ENCODE assay signal across 9 cellular contexts in the genomic region with DNA sequence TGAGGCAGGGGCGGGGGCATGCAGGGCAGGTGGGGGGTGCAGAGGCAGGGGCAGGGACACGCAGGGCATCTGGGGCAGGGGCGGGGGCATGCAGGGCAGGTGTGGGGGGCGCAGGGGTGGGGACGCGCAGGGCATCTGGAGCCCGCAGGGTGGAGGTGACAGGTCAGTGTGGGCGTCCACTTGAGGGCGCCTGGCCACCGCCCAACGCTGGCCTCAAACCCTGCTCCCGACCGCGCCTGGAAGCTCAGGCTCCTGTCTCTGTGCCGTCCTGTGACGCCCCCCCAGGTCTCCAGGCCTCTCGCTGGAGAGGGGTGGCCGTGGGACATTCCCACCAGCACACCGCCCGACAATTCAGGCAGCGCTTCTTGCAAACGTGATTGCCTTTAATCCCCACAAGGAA. TPM values are rescaled to one million over a fixed set of nuclear protein-coding genes. Genes with fewer than 3 reads are reported as not detected.
A peak's percentile ranks its signal among the peaks of the same experiment; 100 is the strongest.
DNase-seq lines count a peak whose midpoint lies in the region; ATAC-seq, FAIRE-seq and TF ChIP-seq lines count a peak whose summit lies in the region.
"Not testable (repeated sequence)": the region's sequence is repeated elsewhere in the genome, so short reads cannot be mapped to it uniquely, and the experiment has no call there.
"Had no signal": no experiment of that assay in that cellular context is flagged by ENCODE, and none has a peak within 500 bp of the region (broad histone marks: within the 10 kb centered on the region; RNA-seq: fewer than 3 reads in every experiment).

No MANE protein-coding gene starts in this region.

- not testable (repeated sequence) for H3K9ac ChIP-seq in SK-N-SH; kidney (ENCODE audit: low read length in 2 of 2)

- not testable (repeated sequence) for H3K36me3 ChIP-seq in SK-N-SH (replicated peaks in 1 of 2; ENCODE audit: control insufficient read depth in 1 of 2, insufficient read depth in 2 of 2, low read length in 1 of 2); kidney (ENCODE audit: control insufficient read depth in 1 of 2, insufficient read depth in 2 of 2, low read length in 2 of 2); mucosa of descending colon (ENCODE audit: low read depth); sigmoid colon

- POLR2A ChIA-PET in SK-N-SH (lab: Yijun Ruan, JAX) = not testable (repeated sequence)

- not testable (repeated sequence) for H3F3A ChIP-seq in SK-N-SH (replicated peaks; ENCODE audit: insufficient read depth)

- H2AFZ ChIP-seq in SK-N-SH (ENCODE audit: low read depth) = not testable (repeated sequence)

- TF ChIP-seq CTCF in SK-N-SH (IDR thresholded peaks at IDR 0.05); kidney (IDR thresholded peaks at IDR 0.05; ENCODE audit: borderline replicate concordance, extremely low read depth, insufficient read depth); mucosa of descending colon (IDR thresholded peaks at IDR 0.05); sigmoid colon (IDR thresholded peaks at IDR 0.05): not testable (repeated sequence)

- H3K79me2 ChIP-seq in SK-N-SH (ENCODE audit: insufficient read depth) = not testable (repeated sequence)

- H3K9me3 ChIP-seq in SK-N-SH; kidney (ENCODE audit: control insufficient read depth in 1 of 2, low read length in 2 of 2); mucosa of descending colon; sigmoid colon: not testable (repeated sequence)

- H3K4me3 ChIP-seq in SK-N-SH (ENCODE audit: low read depth in 2 of 2, low read length in 1 of 2); kidney (ENCODE audit: low read length in 2 of 2); mucosa of descending colon; sigmoid colon: not testable (repeated sequence)

- WGBS in SK-N-SH (ENCODE audit: low lambda C conversion rate) = 74% methylated on average over 17 of the region's 22 CpGs
- 84 to 88% methylated on average over 22 of the region's 22 CpGs for WGBS in sigmoid colon, 2 donors

- H3K9me2 ChIP-seq in SK-N-SH = not testable (repeated sequence)

- peak; percentile 0 for DNase-seq in EL
- DNase-seq in SK-N-SH = not testable (repeated sequence)
- peak; percentile 55 for DNase-seq in activated effector memory CD4-positive, alpha-beta T cell treated with anti-CD3 and anti-CD28 coated beads, Interleukin-2, amount 50 U/mL, for 16 hours
- DNase-seq in Right ventricle myocardium inferior (ENCODE audit: missing footprints) = peak; percentile 53
- peak; percentile 81 for DNase-seq in kidney
- DNase-seq in mucosa of descending colon = peak in 2 of 3 donors; percentile 5 to 49
- DNase-seq in sigmoid colon = peak; percentile 66
- peak; percentile 49 for DNase-seq in ureter (ENCODE audit: low spot score)

- TF ChIP-seq EP300 in SK-N-SH (IDR thresholded peaks at IDR 0.05; ENCODE audit: borderline replicate concordance in 1 of 2, low read depth in 1 of 2, low read length in 1 of 2); sigmoid colon (IDR thresholded peaks at IDR 0.05): not testable (repeated sequence)

- not testable (repeated sequence) for H3K27me3 ChIP-seq in SK-N-SH (ENCODE audit: insufficient read depth); sigmoid colon

- H4K20me1 ChIP-seq in SK-N-SH (ENCODE audit: insufficient read depth) = not testable (repeated sequence)

- CTCF ChIA-PET in SK-N-SH (lab: Yijun Ruan, JAX) = interaction anchor here (0.6 kb wide), 1 partner anchor 86 kb away, joined by 7 read pairs; no protein-coding TSS in a partner anchor

- ATAC-seq in Right ventricle myocardium inferior, mucosa of descending colon: not testable (repeated sequence)

- not testable (repeated sequence) for H3K27ac ChIP-seq in SK-N-SH (ENCODE audit: low read depth in 2 of 2, low read length in 1 of 2); kidney (ENCODE audit: low read depth in 2 of 2, low read length in 2 of 2); sigmoid colon

- not testable (repeated sequence) for FAIRE-seq in kidney (lab: Jason Lieb, UNC)

- 0 out of 2 replicates have a peak, but pooled peaks have one; percentile 11 for TF ChIP-seq RAD21 in SK-N-SH (IDR thresholded peaks at IDR 0.05; ENCODE audit: low read length)

- not testable (repeated sequence) for H3K4me1 ChIP-seq in SK-N-SH (ENCODE audit: control insufficient read depth in 1 of 2, insufficient read depth in 2 of 2, low read depth in 1 of 2, low read length in 1 of 2); kidney (ENCODE audit: control insufficient read depth in 1 of 2, insufficient read depth in 1 of 2, low read depth in 1 of 2, low read length in 2 of 2); mucosa of descending colon (ENCODE audit: low read depth); sigmoid colon

- intact Hi-C loops in Right ventricle myocardium inferior (cut with DNase I); mucosa of descending colon (cut with DNase I, micrococcal nuclease): not testable (repeated sequence)
- intact Hi-C loops in kidney (cut with DNase I) (loop anchor here (5.0 kb wide), 1 partner anchor 97 kb away; no protein-coding TSS in a partner anchor), sigmoid colon (cut with DNase I) (loop anchor here (5.0 kb wide), 1 partner anchor 87 kb away; no protein-coding TSS in a partner anchor)

- not testable (repeated sequence) for TF ChIP-seq POLR2A in sigmoid colon (IDR thresholded peaks at IDR 0.05)

- not testable (repeated sequence) for H3K4me2 ChIP-seq in SK-N-SH

RNA-seq across cellular contexts. Expression of a gene that starts 6.9 kb away (rescaled TPM):
- polyA plus RNA-seq in SK-N-SH (2012; rRNA removed) (0.65 and 0.76 TPM in 2 replicates), kidney (ENCODE audit: insufficient read depth, low read depth, low replicate concordance) (1.6 TPM), sigmoid colon (1 to 10 TPM in 1 of 3 donors, under 1 TPM in 1, not detected in 1; 0.60 to 4.9 TPM)
- 0.13 and 0.39 TPM in 2 replicates for polyA plus RNA-seq in SK-N-SH (2012; cell fraction: cytosol; rRNA removed)
- 7.1 and 7.4 TPM in 2 replicates for polyA plus RNA-seq in SK-N-SH (2012; cell fraction: nucleus; rRNA removed)
- total RNA-seq in Right ventricle myocardium inferior (38.0 TPM), kidney (10.1 TPM), mucosa of descending colon (10 to 100 TPM in 1 of 3 donors, 1 to 10 TPM in 2; 4.6 to 11.1 (median 7.0) TPM), sigmoid colon (1 to 10 TPM; 1.8 to 8.0 (median 3.7) TPM), ureter (39.5 TPM)

RNA-seq across cellular contexts. Expression of a gene that starts 48.7 kb away (rescaled TPM):
- polyA plus RNA-seq in SK-N-SH (2012; rRNA removed) = 17.5 and 19.5 TPM in 2 replicates
- 14.2 and 14.8 TPM in 2 replicates for polyA plus RNA-seq in SK-N-SH (2012; cell fraction: cytosol; rRNA removed)
- 67.3 and 75.1 TPM in 2 replicates for polyA plus RNA-seq in SK-N-SH (2012; cell fraction: nucleus; rRNA removed)
- total RNA-seq in Right ventricle myocardium inferior = 27.9 TPM
- total RNA-seq in kidney = 38.0 TPM
- 17.5 TPM for polyA plus RNA-seq in kidney (ENCODE audit: insufficient read depth, low read depth, low replicate concordance)
- 10 to 100 TPM; 30.8 to 46.5 (median 36.7) TPM for total RNA-seq in mucosa of descending colon
- total RNA-seq in sigmoid colon = 10 to 100 TPM; 21.4 to 38.8 (median 24.6) TPM
- polyA plus RNA-seq in sigmoid colon = 10 to 100 TPM; 12.9 to 28.3 (median 14.4) TPM
- total RNA-seq in ureter = 63.6 TPM

RNA-seq across cellular contexts. Expression of a gene that starts 48.8 kb away (rescaled TPM):
- 21.2 and 24.1 TPM in 2 replicates for polyA plus RNA-seq in SK-N-SH (2012; rRNA removed)
- polyA plus RNA-seq in SK-N-SH (2012; cell fraction: cytosol; rRNA removed) = 22.3 and 22.7 TPM in 2 replicates
- 20.1 and 28.8 TPM in 2 replicates for polyA plus RNA-seq in SK-N-SH (2012; cell fraction: nucleus; rRNA removed)
- total RNA-seq in Right ventricle myocardium inferior = 0.38 TPM
- total RNA-seq in kidney = 1.6 TPM
- 0.86 TPM for polyA plus RNA-seq in kidney (ENCODE audit: insufficient read depth, low read depth, low replicate concordance)
- total RNA-seq in mucosa of descending colon = 1 to 10 TPM; 1.4 to 7.1 (median 2.1) TPM
- total RNA-seq in sigmoid colon = under 1 TPM in 3 of 4 donors, not detected in 1; 0.16 to 0.83 (median 0.54) TPM
- polyA plus RNA-seq in sigmoid colon = 1 to 10 TPM; 1.2 to 7.7 (median 3.9) TPM
- 1.7 TPM for total RNA-seq in ureter

RNA-seq across cellular contexts. Expression of a gene that starts 59.4 kb away (rescaled TPM):
- polyA plus RNA-seq in SK-N-SH (2012; rRNA removed) (not detected in 2 replicates), kidney (ENCODE audit: insufficient read depth, low read depth, low replicate concordance) (4.4 TPM), sigmoid colon (1 to 10 TPM in 1 of 3 donors, under 1 TPM in 1, not detected in 1; 0.46 to 2.0 TPM)
- 0.01 TPM in 1 of 2 replicates, not detected in the other for polyA plus RNA-seq in SK-N-SH (2012; cell fraction: cytosol; rRNA removed)
- polyA plus RNA-seq in SK-N-SH (2012; cell fraction: nucleus; rRNA removed) = 0.05 and 0.17 TPM in 2 replicates
- total RNA-seq in Right ventricle myocardium inferior (14.7 TPM), kidney (5.4 TPM), mucosa of descending colon (1 to 10 TPM in 2 of 3 donors, under 1 TPM in 1; 0.41 to 6.4 (median 4.6) TPM), sigmoid colon (10 to 100 TPM in 1 of 4 donors, 1 to 10 TPM in 2, under 1 TPM in 1; 0.71 to 12.7 (median 2.4) TPM), ureter (15.6 TPM)
- total RNA-seq: M059J had no signal
